22 cellular contexts compared by ENCODE assay signal in genomic region chr3:109339714-109340648, GRCh38. TPM values are rescaled to one million over a fixed set of nuclear protein-coding genes. Genes with fewer than 3 reads are reported as not detected.
"Had no signal": no experiment of that assay in that cellular context is flagged by ENCODE, and none has a peak within 500 bp of the region (broad histone marks: within the 10 kb centered on the region; RNA-seq: fewer than 3 reads in every experiment).

No MANE protein-coding gene starts in this region.

- H3K4me1 ChIP-seq: lower lobe of right lung, prostate gland had no signal

- H3K36me3 ChIP-seq: lower lobe of right lung, neutrophil, prostate gland, spleen had no signal

- H3K4me3 ChIP-seq: lower lobe of right lung, prostate gland, spleen had no signal

- H3K9me3 ChIP-seq: lower lobe of right lung, neutrophil, prostate gland had no signal

- H3K27ac Mint-ChIP-seq: activated naive CD8-positive, alpha-beta T cell treated with anti-CD3 and anti-CD28 coated beads for 36 hours; activated T-cell treated with anti-CD3 and anti-CD28 coated beads, Interleukin-2, amount 50 U/mL, for 24 hours; dendritic cell treated with granulocyte-macrophage colony-stimulating factor and Interleukin-4, amounts not matched to agents 40 ng/mL and 50 ng/mL, for 4 days; effector memory CD8-positive, alpha-beta T cell; stimulated activated memory B cell treated with anti-CD40 and anti-IgM and Interleukin-4, amounts not matched to agents 10 μg/mL and 1 μg/mL and 100 μg/mL, for 72 hours; T-helper 1 cell treated with Interleukin-12 subunit alpha and Interleukin-12 subunit beta and Interleukin-4 antibody, amounts not matched to agents 30 μg/mL and 1 μg/mL, for 36 hours had no signal

- H3K27ac ChIP-seq: lower lobe of right lung, neutrophil, prostate gland, spleen had no signal

- H3K36me3 Mint-ChIP-seq: stimulated activated memory B cell treated with anti-CD40 and anti-IgM and Interleukin-4, amounts not matched to agents 10 μg/mL and 1 μg/mL and 100 μg/mL, for 72 hours had no signal

- H3K4me3 Mint-ChIP-seq: activated naive CD8-positive, alpha-beta T cell treated with anti-CD3 and anti-CD28 coated beads for 36 hours; activated T-cell treated with anti-CD3 and anti-CD28 coated beads, Interleukin-2, amount 50 U/mL, for 24 hours; dendritic cell treated with granulocyte-macrophage colony-stimulating factor and Interleukin-4, amounts not matched to agents 40 ng/mL and 50 ng/mL, for 4 days; effector memory CD8-positive, alpha-beta T cell; stimulated activated memory B cell treated with anti-CD40 and anti-IgM and Interleukin-4, amounts not matched to agents 10 μg/mL and 1 μg/mL and 100 μg/mL, for 72 hours; T-helper 1 cell treated with Interleukin-12 subunit alpha and Interleukin-12 subunit beta and Interleukin-4 antibody, amounts not matched to agents 30 μg/mL and 1 μg/mL, for 36 hours had no signal

- H3K9me3 Mint-ChIP-seq: activated T-cell treated with anti-CD3 and anti-CD28 coated beads, Interleukin-2, amount 50 U/mL, for 24 hours; dendritic cell treated with granulocyte-macrophage colony-stimulating factor and Interleukin-4, amounts not matched to agents 40 ng/mL and 50 ng/mL, for 4 days; T-helper 1 cell treated with Interleukin-12 subunit alpha and Interleukin-12 subunit beta and Interleukin-4 antibody, amounts not matched to agents 30 μg/mL and 1 μg/mL, for 36 hours had no signal

- DNase-seq: activated CD4-positive, alpha-beta T cell treated with anti-CD3 and anti-CD28 coated beads, Interleukin-2, amount 50 U/mL, for 1 hour; activated effector memory CD4-positive, alpha-beta T cell treated with Interleukin-2 at 50 U/mL for 16 hours; activated naive CD8-positive, alpha-beta T cell treated with anti-CD3 and anti-CD28 coated beads for 36 hours; activated T-cell treated with anti-CD3 and anti-CD28 coated beads, Interleukin-2, amount 50 U/mL, for 24 hours; anterior cingulate cortex; cerebellar nuclear complex; effector memory CD8-positive, alpha-beta T cell; erythroblast; hypothalamus; lower lobe of right lung; midbrain; spleen; stimulated activated CD4-positive, alpha-beta T cell treated with anti-CD3 and anti-CD28 coated beads, Interleukin-1b, Interleukin-23, amount 100 ng/mL, for 48 hours; substantia nigra had no signal

- ATAC-seq: effector memory CD8-positive, alpha-beta T cell; lower lobe of right lung; sciatic nerve; stimulated activated memory B cell treated with anti-CD40 and anti-IgM and Interleukin-4, amounts not matched to agents 10 μg/mL and 1 μg/mL and 100 μg/mL, for 72 hours had no signal

RNA-seq across cellular contexts. Expression of gene DPPA4, which starts 2.6 kb away (rescaled TPM):
- total RNA-seq: glomerular endothelial cell, kidney epithelial cell, lower lobe of right lung, sciatic nerve had no signal

RNA-seq across cellular contexts. Expression of gene DPPA2, which starts 23.7 kb away (rescaled TPM):
- total RNA-seq: activated naive CD8-positive, alpha-beta T cell treated with anti-CD3 and anti-CD28 coated beads for 36 hours; glomerular endothelial cell; kidney epithelial cell; lower lobe of right lung; sciatic nerve; spleen had no signal
- polyA plus RNA-seq: spleen had no signal
